In genomic region chr10:43820663-43821062, GRCh38 we compare ENCODE assay signal across 22 cellular contexts.
"Had no signal": no experiment of that assay in that cellular context is flagged by ENCODE, and none has a peak within 500 bp of the region (broad histone marks: within the 10 kb centered on the region; RNA-seq: fewer than 3 reads in every experiment).

No MANE protein-coding gene starts in this region.

- ATAC-seq: activated CD4-positive, alpha-beta T cell treated with anti-CD3 and anti-CD28 coated beads for 36 hours; activated CD8-positive, alpha-beta memory T cell treated with anti-CD3 and anti-CD28 coated beads, Interleukin-2, amount 10 ng/mL, durations not matched to agents 7 days and 5 days; activated CD8-positive, alpha-beta T cell treated with anti-CD3 and anti-CD28 coated beads, Interleukin-2, amount 10 ng/mL, durations not matched to agents 7 days and 5 days; esophagus mucosa; left cardiac atrium; naive thymus-derived CD8-positive, alpha-beta T cell; stimulated activated naive B cell treated with anti-CD40 and anti-IgM and Interleukin-4, amounts not matched to agents 10 μg/mL and 1 μg/mL and 100 μg/mL, for 72 hours had no signal

- DNase-seq: activated CD4-positive, alpha-beta T cell treated with anti-CD3 and anti-CD28 coated beads for 36 hours; activated CD4-positive, CD25-positive, alpha-beta regulatory T cell; activated CD8-positive, alpha-beta memory T cell treated with anti-CD3 and anti-CD28 coated beads, Interleukin-2, amount 10 ng/mL, durations not matched to agents 7 days and 5 days; activated CD8-positive, alpha-beta T cell treated with anti-CD3 and anti-CD28 coated beads, Interleukin-2, amount 10 ng/mL, durations not matched to agents 7 days and 5 days; activated effector memory CD4-positive, alpha-beta T cell treated with anti-CD3 and anti-CD28 coated beads, Interleukin-2, amount 50 U/mL, for 16 hours; activated naive CD4-positive, alpha-beta T cell treated with anti-CD3 and anti-CD28 coated beads for 36 hours; activated naive CD8-positive, alpha-beta T cell treated with anti-CD3 and anti-CD28 coated beads for 36 hours; activated T-cell treated with anti-CD3 and anti-CD28 coated beads for 4 hours; adrenal gland; brain microvascular endothelial cell; hippocampal formation; left cardiac atrium; naive thymus-derived CD8-positive, alpha-beta T cell; nucleus accumbens; stimulated activated CD4-positive, alpha-beta T cell treated with anti-CD3 and anti-CD28 coated beads, Interleukin-2, amount 100 ng/mL, for 24 hours; stimulated activated naive B cell treated with anti-CD40 and anti-IgM and Interleukin-4, amounts not matched to agents 10 μg/mL and 1 μg/mL and 100 μg/mL, for 72 hours; stomach; T-helper 2 cell had no signal

- H3K9me3 ChIP-seq: adrenal gland, right atrium auricular region, stomach, tibial nerve had no signal

- H3K36me3 ChIP-seq: adrenal gland, brain microvascular endothelial cell, right atrium auricular region, stomach, tibial nerve had no signal

- H3K27ac ChIP-seq: brain microvascular endothelial cell, right atrium auricular region, stomach, tibial nerve had no signal

- H3K27me3 ChIP-seq: adrenal gland, brain microvascular endothelial cell, right atrium auricular region, stomach, tibial nerve had no signal

- H3K4me3 ChIP-seq: adrenal gland, right atrium auricular region, smooth muscle cell, stomach, tibial nerve had no signal
